1 cellular context compared by ENCODE assay signal in genomic region chr3:46866032-46866595, GRCh38.
TF ChIP-seq lines count a peak whose summit lies in the region.

No MANE protein-coding gene starts in this region.

TF ChIP-seq in SK-N-SH treated with all-trans-retinoic acid at 6 μM for 48 hours, 23 proteins besides CTCF, POLR2A, EP300 and RAD21 (continued from another document):
- TF ChIP-seq CREB5 (CRISPR knock-in tag; IDR thresholded peaks at IDR 0.05; ENCODE audit: low read depth) (no peak), ZFP30 (CRISPR knock-in tag; IDR thresholded peaks at IDR 0.05) (no peak)
